Comparison of ENCODE assay signal across 12 cellular contexts in genomic region chr18:24031916-24032315, GRCh38. TPM values are rescaled to one million over a fixed set of nuclear protein-coding genes. Genes with fewer than 3 reads are reported as not detected.
DNase-seq lines count a peak whose midpoint lies in the region; ATAC-seq and TF ChIP-seq lines count a peak whose summit lies in the region.
"Had no signal": no experiment of that assay in that cellular context is flagged by ENCODE, and none has a peak within 500 bp of the region (broad histone marks: within the 10 kb centered on the region; RNA-seq: fewer than 3 reads in every experiment).

No MANE protein-coding gene starts in this region.

- no peaks in the 10 kb centered on the region for H3K27me3 ChIP-seq in prostate gland (replicated peaks; ENCODE audit: insufficient read depth)

- H3K36me3 ChIP-seq in prostate gland: no peaks in the 10 kb centered on the region

- no peak for TF ChIP-seq POLR2A in prostate gland (IDR thresholded peaks at IDR 0.05)

- H3K4me3 Mint-ChIP-seq in memory B cell: no peak overlapping the region

- H3K27ac ChIP-seq in prostate gland: no peak overlapping the region
- H3K27ac ChIP-seq: C4-2B had no signal

- H3K27me3 Mint-ChIP-seq in memory B cell: no peaks in the 10 kb centered on the region

- WGBS in prostate gland: 93% methylated on average over 6 of the region's 6 CpGs

- DNase-seq in memory B cell (ENCODE audit: low spot score in 2 of 2) (no peak), NCI-H748 (lab: John Stamatoyannopoulos, UW; ENCODE audit: unreplicated experiment) (no peak), prostate gland (ENCODE audit: low spot score) (no peak)
- DNase-seq: activated naive CD4-positive, alpha-beta T cell treated with anti-CD3 and anti-CD28 coated beads, Interleukin-2, amount 50 U/mL, for 16 hours; H7; NCI-H69; small intestine had no signal

- H3K27ac Mint-ChIP-seq in memory B cell: no peak overlapping the region

- peaks cover 37% of the 10 kb centered on the region for H3K4me1 Mint-ChIP-seq in memory B cell

- no peak overlapping the region for H3K4me3 ChIP-seq in prostate gland

- no peaks in the 10 kb centered on the region for H3K9me3 Mint-ChIP-seq in memory B cell

- no peaks in the 10 kb centered on the region for H3K4me1 ChIP-seq in prostate gland (replicated peaks)

- intact Hi-C loops in prostate gland (cut with DNase I): no loop called here

- H3K9me3 ChIP-seq in prostate gland: no peaks in the 10 kb centered on the region

- peaks cover 17% of the 10 kb centered on the region for H3K36me3 Mint-ChIP-seq in memory B cell

- TF ChIP-seq CTCF in prostate gland (IDR thresholded peaks at IDR 0.05): no peak

- ATAC-seq in GM18868 (IDR thresholded peaks at IDR 0.05; ENCODE audit: unreplicated experiment) (peak; percentile 65), GM21619 (IDR thresholded peaks at IDR 0.05; ENCODE audit: unreplicated experiment) (peak; percentile 80), HG03354 (IDR thresholded peaks at IDR 0.05; ENCODE audit: poor library complexity, severe bottlenecking, unreplicated experiment) (peak; percentile 92), memory B cell (ENCODE audit: low read depth) (peak; percentile 44), HG02973 (IDR thresholded peaks at IDR 0.05; ENCODE audit: unreplicated experiment) (no peak)

RNA-seq across cellular contexts. Expression of gene TTC39C, which starts 17.4 kb away (rescaled TPM):
- 10 to 100 TPM; 31.2 to 40.0 TPM for total RNA-seq in prostate gland
